In the genomic region with DNA sequence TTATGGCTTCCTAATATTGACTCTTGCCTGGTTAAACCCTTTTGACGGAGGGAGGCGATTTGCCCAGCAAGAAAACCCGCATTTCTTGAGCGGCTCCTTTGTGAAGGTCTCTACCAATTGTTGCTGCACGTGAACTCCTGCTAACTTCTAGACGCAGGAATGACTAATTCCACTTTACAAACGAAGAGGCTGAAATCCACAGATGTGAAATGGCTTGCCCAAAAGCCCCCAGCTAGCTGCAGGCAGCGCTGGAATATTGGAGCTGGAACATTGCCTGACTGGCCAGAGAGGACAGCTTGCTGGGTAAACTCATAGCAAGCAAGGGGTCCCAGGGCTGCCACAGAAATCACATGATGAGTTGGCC, we compare ENCODE assay signal across 8 cellular contexts. TPM values are rescaled to one million over a fixed set of nuclear protein-coding genes. Genes with fewer than 3 reads are reported as not detected.
DNase-seq lines count a peak whose midpoint lies in the region; ATAC-seq and TF ChIP-seq lines count a peak whose summit lies in the region.

No MANE protein-coding gene starts in this region.

- peak; percentile 19 for DNase-seq in DND-41
- DNase-seq in OCI-LY7 (ENCODE audit: low spot score): no peak
- peak; percentile 51 for DNase-seq in epithelial cell of esophagus (ENCODE audit: low read depth)
- DNase-seq in osteoblast (ENCODE audit: insufficient read length, low spot score, missing footprints): peak; percentile 93
- DNase-seq in UCSD-AML1 (lab: John Stamatoyannopoulos, UW; ENCODE audit: unreplicated experiment): no peak
- DNase-seq in HT-29 (ENCODE audit: low spot score): no peak
- no peak for DNase-seq in DMS153 (lab: John Stamatoyannopoulos, UW)

- ATAC-seq in DND-41 (ENCODE audit: insufficient read depth, low read depth) (no peak), GM21515 (IDR thresholded peaks at IDR 0.05; ENCODE audit: unreplicated experiment) (no peak)

- CTCF ChIA-PET in OCI-LY7 (lab: Charles Lee; ENCODE audit: unreplicated experiment): no interaction called here

- no peak for TF ChIP-seq CTCF in DND-41 (IDR thresholded peaks at IDR 0.05; ENCODE audit: borderline replicate concordance, extremely low read depth, low read length, poor library complexity, severe bottlenecking)
- TF ChIP-seq CTCF in OCI-LY7 (conservative IDR thresholded peaks at IDR 0.05; ENCODE audit: low read length): no peak
- no peak for TF ChIP-seq CTCF in epithelial cell of esophagus (IDR thresholded peaks at IDR 0.05; ENCODE audit: insufficient read depth, low read depth, low read length, missing control alignments)
- no peak for TF ChIP-seq CTCF in osteoblast (IDR thresholded peaks at IDR 0.05; ENCODE audit: extremely low read depth, low read depth, low read length)

- H3K9me3 ChIP-seq in DND-41 (ENCODE audit: insufficient read depth, low read length, severe bottlenecking) (no peaks in the 10 kb centered on the region), OCI-LY7 (ENCODE audit: low read length) (no peaks in the 10 kb centered on the region), osteoblast (ENCODE audit: low read depth, low read length) (no peaks in the 10 kb centered on the region)

- H3K9ac ChIP-seq in DND-41 (ENCODE audit: low read depth, low read length): peak overlapping the region; percentile 78

- H3K9me2 ChIP-seq in OCI-LY7 (ENCODE audit: insufficient read depth, low read length): no peaks in the 10 kb centered on the region

- BruUV-seq in OCI-LY7 (replicated peaks; lab: Mats Ljungman, UMichigan): TSS peak; percentile 85

- H4K20me1 ChIP-seq in DND-41 (ENCODE audit: insufficient read depth, low read length) (peaks cover 3% of the 10 kb centered on the region; the same call in 1 of the 2 replicates), OCI-LY7 (ENCODE audit: insufficient read depth, low read length) (no peaks in the 10 kb centered on the region), osteoblast (ENCODE audit: insufficient read depth, low read length) (peaks cover 2% of the 10 kb centered on the region)

- H2AFZ ChIP-seq in DND-41 (ENCODE audit: low read depth, low read length) (peak overlapping the region; percentile 82), OCI-LY7 (ENCODE audit: low read length) (peak overlapping the region; percentile 81), osteoblast (ENCODE audit: low read length) (peak overlapping the region; percentile 92)

- H3K36me3 ChIP-seq in DND-41 (ENCODE audit: insufficient read depth, low read length) (peaks cover 16% of the 10 kb centered on the region), OCI-LY7 (ENCODE audit: insufficient read depth, low read length) (no peaks in the 10 kb centered on the region), osteoblast (ENCODE audit: insufficient read depth, low read length) (no peaks in the 10 kb centered on the region)

- POLR2A ChIA-PET in OCI-LY7 (lab: Charles Lee): interaction anchor here (0.6 to 1.2 kb wide), 6 partner anchors 15 to 475 kb away, joined by 3 to 7 read pairs (median 4); no protein-coding TSS in a partner anchor

- H3K4me2 ChIP-seq in DND-41 (ENCODE audit: insufficient read depth, low read length): peak overlapping the region; percentile 79
- peak overlapping the region; percentile 74 for H3K4me2 ChIP-seq in OCI-LY7 (ENCODE audit: low read length)
- peak overlapping the region; percentile 98 for H3K4me2 ChIP-seq in osteoblast (ENCODE audit: insufficient read depth, low read length)

- intact Hi-C loops in OCI-LY7 (cut with micrococcal nuclease; ENCODE audit: unreplicated experiment): loop anchor here (5.0 kb wide), 1 partner anchor 61 kb away; no protein-coding TSS in a partner anchor

- H3K27ac ChIP-seq in DND-41 (ENCODE audit: low read length) (peak overlapping the region; percentile 76), OCI-LY7 (ENCODE audit: low read depth, low read length, poor library complexity, severe bottlenecking) (no peak overlapping the region), osteoblast (ENCODE audit: low read depth, low read length) (peak overlapping the region; percentile 67)

- H3K4me1 ChIP-seq in DND-41 (ENCODE audit: insufficient read depth, low read length) (peaks cover 54% of the 10 kb centered on the region), OCI-LY7 (ENCODE audit: insufficient read depth, low read length, poor library complexity, severe bottlenecking) (peaks cover 14% of the 10 kb centered on the region), osteoblast (ENCODE audit: insufficient read depth, low read length) (peaks cover 25% of the 10 kb centered on the region)

- H3K27me3 ChIP-seq in DND-41 (ENCODE audit: insufficient read depth, low read length, poor library complexity) (no peaks in the 10 kb centered on the region), osteoblast (ENCODE audit: insufficient read depth, low read length) (no peaks in the 10 kb centered on the region)

- H3K4me3 ChIP-seq in DND-41 (ENCODE audit: low read depth in 1 of 2, low read length in 2 of 2) (peak overlapping the region; percentile 30 to 78; a peak in 3 of 4 replicates), OCI-LY7 (ENCODE audit: low read depth, low read length, poor library complexity, severe bottlenecking) (peak overlapping the region; percentile 72), epithelial cell of esophagus (ENCODE audit: low read length) (peak overlapping the region; percentile 79), osteoblast (ENCODE audit: insufficient read depth, low read length) (peak overlapping the region; percentile 84)

- H3K79me2 ChIP-seq in DND-41 (ENCODE audit: insufficient read depth, low read length): peaks cover 48% of the 10 kb centered on the region
- H3K79me2 ChIP-seq in OCI-LY7 (ENCODE audit: insufficient read depth, low read depth, low read length): no peaks in the 10 kb centered on the region
- peaks cover 13% of the 10 kb centered on the region for H3K79me2 ChIP-seq in osteoblast (ENCODE audit: insufficient read depth, low read length)

RNA-seq across cellular contexts. Expression of a gene that starts 0.5 kb away (rescaled TPM):
- 14.6 and 20.6 TPM in 2 replicates for total RNA-seq in OCI-LY7 (2014; rRNA removed; shearing (Covaris generic))
- total RNA-seq in OCI-LY7 (2022) (17.3 and 21.6 TPM in 2 replicates), osteoblast (25.9 and 26.8 TPM in 2 replicates)
- 23.5 and 29.6 TPM in 2 replicates for total RNA-seq in HT-29 (2014; rRNA removed; shearing (Covaris generic))

RNA-seq across cellular contexts. Expression of a gene that starts 14.9 kb away (rescaled TPM):
- total RNA-seq in OCI-LY7 (2014; rRNA removed; shearing (Covaris generic)): not detected in 2 replicates
- not detected in 2 replicates for total RNA-seq in OCI-LY7 (2022)
- total RNA-seq in osteoblast: not detected in 2 replicates
- not detected in 2 replicates for total RNA-seq in HT-29 (2014; rRNA removed; shearing (Covaris generic))

RNA-seq across cellular contexts. Expression of a gene that starts 35.9 kb away (rescaled TPM):
- 21.0 and 25.4 TPM in 2 replicates for total RNA-seq in OCI-LY7 (2014; rRNA removed; shearing (Covaris generic))
- total RNA-seq in OCI-LY7 (2022) (31.7 and 31.8 TPM in 2 replicates), osteoblast (20.6 and 23.9 TPM in 2 replicates)
- total RNA-seq in HT-29 (2014; rRNA removed; shearing (Covaris generic)): 17.8 and 19.6 TPM in 2 replicates

RNA-seq across cellular contexts. Expression of a gene that starts 40.9 kb away (rescaled TPM):
- 443 and 503 TPM in 2 replicates for total RNA-seq in OCI-LY7 (2014; rRNA removed; shearing (Covaris generic))
- 596 and 649 TPM in 2 replicates for total RNA-seq in OCI-LY7 (2022)
- 280 and 330 TPM in 2 replicates for total RNA-seq in osteoblast
- total RNA-seq in HT-29 (2014; rRNA removed; shearing (Covaris generic)): 219 and 230 TPM in 2 replicates

Comparison
In these comparisons a context has a peak if more than half of its experiments do, and no peak if none do; other contexts are left out.
1. DNase-seq: peak in DND-41 (single experiment), epithelial cell of esophagus (single experiment) and osteoblast (single experiment); none in OCI-LY7 (single experiment), UCSD-AML1 (single experiment), HT-29 (single experiment) and DMS153 (single experiment).
2. Peak in every context shown above with its lines, with median percentiles within 50 percentile points of each other: H2AFZ ChIP-seq, H3K4me2 ChIP-seq and H3K4me3 ChIP-seq.